ENCODE assay signal across 1 cellular context in genomic region chr1:17260738-17261137, GRCh38.
TF ChIP-seq lines count a peak whose summit lies in the region.

No MANE protein-coding gene starts in this region.

TF ChIP-seq in K562, 482 proteins besides CTCF, POLR2A, EP300 and RAD21:
- TF ChIP-seq NR3C1 (CRISPR knock-in tag; IDR thresholded peaks at IDR 0.05) (no peak), AFF4 (CRISPR knock-in tag; IDR thresholded peaks at IDR 0.05) (no peak), CBX1 (IDR thresholded peaks at IDR 0.05; ENCODE audit: low read depth) (no peak), MAFF (IDR thresholded peaks at IDR 0.05; ENCODE audit: low read length) (no peak), ZBTB1 (CRISPR knock-in tag; IDR thresholded peaks at IDR 0.05; ENCODE audit: borderline replicate concordance, low read depth) (no peak), STAG1 (CRISPR knock-in tag; IDR thresholded peaks at IDR 0.05; ENCODE audit: borderline replicate concordance) (no peak), THAP7 (CRISPR knock-in tag; IDR thresholded peaks at IDR 0.05) (no peak), TFE3 (CRISPR knock-in tag; IDR thresholded peaks at IDR 0.05) (peak; percentile 62)
